In the genomic region with DNA sequence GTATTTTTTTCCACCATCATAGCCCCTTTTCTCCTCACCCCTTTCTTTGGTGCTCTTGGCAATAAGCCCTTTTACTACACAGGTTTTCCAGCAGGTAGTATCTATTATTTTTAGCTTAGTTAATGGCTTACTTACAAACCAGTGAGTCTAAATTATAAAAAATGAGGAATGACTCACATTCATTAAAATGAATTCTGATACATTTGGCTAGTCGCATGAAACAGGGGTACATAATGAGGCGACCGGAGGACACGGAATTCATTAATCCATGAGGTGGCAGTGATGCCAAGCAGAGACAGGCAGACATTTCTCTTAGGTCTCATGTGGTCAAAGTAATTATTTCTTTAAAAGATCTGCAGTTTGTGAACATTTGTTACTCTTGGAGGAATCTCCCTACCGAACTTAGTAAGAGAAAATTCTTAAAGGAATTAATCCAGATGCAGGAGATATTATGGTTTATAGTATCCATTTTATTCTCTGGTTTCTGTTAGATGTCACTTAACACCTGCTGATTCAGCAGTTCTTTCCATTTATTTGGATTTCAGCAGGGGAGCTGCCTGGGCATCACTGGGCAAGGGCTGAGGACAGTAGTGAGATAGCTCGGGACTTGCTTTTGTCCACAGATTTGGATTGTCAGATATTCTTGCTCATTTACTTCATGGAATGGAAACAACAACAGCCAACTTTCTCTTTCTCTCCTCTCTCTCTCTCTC, we compare ENCODE assay signal across 15 cellular contexts.
A peak's percentile ranks its signal among the peaks of the same experiment; 100 is the strongest.
DNase-seq lines count a peak whose midpoint lies in the region; ATAC-seq, FAIRE-seq and TF ChIP-seq lines count a peak whose summit lies in the region.
"Had no signal": no experiment of that assay in that cellular context is flagged by ENCODE, and none has a peak within 500 bp of the region (broad histone marks: within the 10 kb centered on the region; RNA-seq: fewer than 3 reads in every experiment).

No MANE protein-coding gene starts in this region.

- no peak overlapping the region for H3K23ac ChIP-seq in H1 (ENCODE audit: insufficient read length)

- H3K9ac ChIP-seq in H1 (replicated peaks in 1 of 4; ENCODE audit: extremely low read depth in 1 of 4, low read depth in 3 of 4, low read length in 3 of 4), result no peak overlapping the region

- no peaks in the 10 kb centered on the region for H3K79me2 ChIP-seq in H1 (ENCODE audit: control insufficient read depth in 1 of 2, insufficient read depth in 2 of 2, low read length in 2 of 2)

- no peak overlapping the region for H2BK15ac ChIP-seq in H1 (ENCODE audit: low read length)

- H3K14ac ChIP-seq in H1 (ENCODE audit: insufficient read length), result no peak overlapping the region

- no peaks in the 10 kb centered on the region for H4K20me1 ChIP-seq in H1 (replicated peaks in 1 of 2; ENCODE audit: control insufficient read depth in 1 of 2, insufficient read depth in 2 of 2, low read length in 2 of 2)

- H4K5ac ChIP-seq in H1 (ENCODE audit: insufficient read length, low read depth, low read length), result no peak overlapping the region

- H3K79me1 ChIP-seq in H1 (ENCODE audit: low read depth, low read length), result no peaks in the 10 kb centered on the region

- no peak overlapping the region for H2BK120ac ChIP-seq in H1 (replicated peaks; ENCODE audit: low read depth, low read length)

- H3K18ac ChIP-seq in H1 (ENCODE audit: extremely low read depth, low read length), result no peak overlapping the region

- H3K27me3 ChIP-seq in H1 (replicated peaks in 1 of 4; ENCODE audit: control insufficient read depth in 3 of 4, extremely low read depth in 1 of 4, insufficient read depth in 3 of 4, low read length in 3 of 4), result no peaks in the 10 kb centered on the region

- no peak for TF ChIP-seq CTCF in H1 (IDR thresholded peaks at IDR 0.05; ENCODE audit: control extremely low read depth in 1 of 3, insufficient read depth in 1 of 3, low read depth in 1 of 3, low read length in 3 of 3)

- no peak overlapping the region for H3K4ac ChIP-seq in H1 (replicated peaks; ENCODE audit: insufficient read length, low read depth, low read length)

- H2AK5ac ChIP-seq in H1 (ENCODE audit: low read depth, low read length), result no peak overlapping the region

- POLR2A ChIA-PET in H1 (lab: Charles Lee; ENCODE audit: partially characterized antibody), result no interaction called here

- no peak overlapping the region for H3K56ac ChIP-seq in H1 (replicated peaks; ENCODE audit: insufficient read length, low read depth, low read length)

- in situ Hi-C loops in Caki2 (cut with HindIII; ENCODE audit: low pct_unique_long_range_greater_than_20kb, low sequenced_read_pairs), result no loop called here

- no peak for TF ChIP-seq RAD21 in H1 (IDR thresholded peaks at IDR 0.05 in 1 of 2, conservative IDR thresholded peaks at IDR 0.05 in 1 of 2; ENCODE audit: low read depth in 2 of 2, low read length in 2 of 2)

- H3K4me1 ChIP-seq in H1 (replicated peaks in 1 of 4; ENCODE audit: control insufficient read depth in 3 of 4, insufficient read depth in 4 of 4, low read length in 3 of 4), result no peaks in the 10 kb centered on the region
- H3K4me1 ChIP-seq: BE2C had no signal

- no peaks in the 10 kb centered on the region for H3K36me3 ChIP-seq in H1 (ENCODE audit: control insufficient read depth in 2 of 4, insufficient read depth in 4 of 4, low read length in 3 of 4)
- H3K36me3 ChIP-seq: BE2C had no signal

- H3K23me2 ChIP-seq in H1 (ENCODE audit: low read depth, low read length), result no peaks in the 10 kb centered on the region; the same call in 1 of the 2 replicates

- no peaks in the 10 kb centered on the region for H3K9me3 ChIP-seq in H1 (ENCODE audit: insufficient read depth in 2 of 2, low read depth in 1 of 2, low read length in 1 of 2)
- H3K9me3 ChIP-seq: BE2C had no signal

- no peak overlapping the region for H2AFZ ChIP-seq in H1 (ENCODE audit: low read length)

- H2BK5ac ChIP-seq in H1 (ENCODE audit: low read depth, low read length), result no peak overlapping the region

- CTCF ChIA-PET in H1 (lab: Charles Lee; ENCODE audit: partially characterized antibody), result interaction anchor here (0.6 to 5.8 kb wide), 4 partner anchors 8 to 389 kb away, joined by 3 to 30 read pairs (median 5); no protein-coding TSS in a partner anchor

- no peak for TF ChIP-seq POLR2A in H1 (IDR thresholded peaks at IDR 0.05; ENCODE audit: control extremely low read depth in 1 of 2, low read depth in 2 of 2, low read length in 2 of 2)

- ATAC-seq in GM19455 (IDR thresholded peaks at IDR 0.05; ENCODE audit: unreplicated experiment), result no peak
- ATAC-seq in GM18868 (IDR thresholded peaks at IDR 0.05; ENCODE audit: unreplicated experiment), result no peak
- ATAC-seq: HCT116 had no signal

- 83% methylated on average over 6 of the region's 6 CpGs; no CpG with 5 or more reads in 1 of the 2 experiments for WGBS in H1 (ENCODE audit: extremely low coverage in 1 of 2, insufficient coverage in 1 of 2, insufficient read length in 1 of 2, insufficient replicate concordance in 2 of 2, low coverage in 1 of 2, low lambda C conversion rate in 2 of 2, missing lambda C conversion rate in 1 of 2), 2 experiments

- H4K8ac ChIP-seq in H1 (ENCODE audit: extremely low read depth, insufficient read depth, low read length), result no peak overlapping the region

- H3K27ac ChIP-seq in H1 (ENCODE audit: low read depth, low read length), result no peak overlapping the region
- H3K27ac ChIP-seq: C4-2B had no signal

- no peak overlapping the region for H3K4me3 ChIP-seq in H1 (ENCODE audit: extremely low read depth in 1 of 4, insufficient read depth in 2 of 4, low read depth in 3 of 4, low read length in 4 of 4)

- no peak for FAIRE-seq in H1 (lab: Jason Lieb, UNC)
- FAIRE-seq: H54, HTR-8/SVneo had no signal

- DNase-seq in Caki2 (ENCODE audit: low read depth) (peak; percentile 76), H1 (ENCODE audit: low read depth in 1 of 2, low spot score in 2 of 2) (no peak), kidney tubule cell (ENCODE audit: low spot score) (peak; percentile 80), renal cortical epithelial cell (ENCODE audit: low read depth) (peak; percentile 91), occipital lobe (lab: John Stamatoyannopoulos, UW) (no peak)
- DNase-seq: BE2C; CD4-positive, alpha-beta memory T cell; DMS53; GF-D8 had no signal

- H2BK20ac ChIP-seq in H1 (ENCODE audit: low read length), result no peak overlapping the region

- H4K91ac ChIP-seq in H1 (replicated peaks; ENCODE audit: insufficient read length, low read length), result no peak overlapping the region

- H2BK12ac ChIP-seq in H1 (ENCODE audit: low read depth, low read length), result no peak overlapping the region

- no peak overlapping the region for H3K4me2 ChIP-seq in H1 (ENCODE audit: insufficient read depth in 1 of 2, low read depth in 2 of 2, low read length in 2 of 2)

- TF ChIP-seq EP300 in H1 (IDR thresholded peaks at IDR 0.05; ENCODE audit: borderline replicate concordance in 1 of 2, low read depth in 2 of 2, low read length in 2 of 2), result no peak

TF ChIP-seq in H1, 55 proteins besides CTCF, POLR2A, EP300 and RAD21:
- TF ChIP-seq MAFK (IDR thresholded peaks at IDR 0.05; ENCODE audit: low read depth, low read length) (peak; percentile 48; the same call in 1 of the 2 replicates), SAP30 (IDR thresholded peaks at IDR 0.05; ENCODE audit: insufficient read depth, insufficient replicate concordance, low read length) (no peak)

Comparison
In these comparisons a context has a peak if more than half of its experiments do, and no peak if none do; other contexts are left out.
1. DNase-seq: peak in Caki2 (single experiment), kidney tubule cell (single experiment) and renal cortical epithelial cell (single experiment); none in H1 (0 of 2) and occipital lobe (single experiment).